In the genomic region with DNA sequence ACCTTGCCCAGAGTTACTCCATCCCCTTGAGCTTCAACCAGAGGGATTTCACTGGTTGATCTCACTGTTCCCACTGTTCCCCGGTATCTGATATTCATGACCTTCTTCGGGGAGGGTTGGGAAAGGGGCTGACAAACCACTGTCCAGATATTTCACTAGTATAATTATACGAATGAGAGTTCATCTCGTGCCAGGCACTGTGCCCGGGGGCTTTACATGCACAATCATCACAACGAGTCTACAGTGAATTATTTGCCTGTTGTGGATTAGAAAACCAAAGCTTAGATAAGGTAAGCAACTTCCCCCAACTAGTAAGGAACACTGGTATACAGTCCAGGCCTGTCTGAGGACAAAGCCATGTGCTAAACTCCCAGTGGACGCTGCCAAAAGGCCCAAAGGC, we compare ENCODE assay signal across 22 cellular contexts. TPM values are rescaled to one million over a fixed set of nuclear protein-coding genes. Genes with fewer than 3 reads are reported as not detected.
A peak's percentile ranks its signal among the peaks of the same experiment; 100 is the strongest.
DNase-seq lines count a peak whose midpoint lies in the region; ATAC-seq and TF ChIP-seq lines count a peak whose summit lies in the region.
"Had no signal": no experiment of that assay in that cellular context is flagged by ENCODE, and none has a peak within 500 bp of the region (broad histone marks: within the 10 kb centered on the region; RNA-seq: fewer than 3 reads in every experiment).

No MANE protein-coding gene starts in this region.

- no peak for TF ChIP-seq POLR2A in esophagus muscularis mucosa (IDR thresholded peaks at IDR 0.05; ENCODE audit: low read depth)
- TF ChIP-seq POLR2A in sigmoid colon (IDR thresholded peaks at IDR 0.05), result no peak

- no peaks in the 10 kb centered on the region for H3K36me3 ChIP-seq in Panc1 (ENCODE audit: control insufficient read depth, insufficient read depth, low read length)
- no peaks in the 10 kb centered on the region for H3K36me3 ChIP-seq in esophagus muscularis mucosa
- H3K36me3 ChIP-seq in sigmoid colon, result no peaks in the 10 kb centered on the region
- H3K36me3 ChIP-seq: SJCRH30, transverse colon, WERI-Rb-1 had no signal

- no peaks in the 10 kb centered on the region for H3K27me3 ChIP-seq in Panc1 (ENCODE audit: control insufficient read depth, insufficient read depth, low read length)
- H3K27me3 ChIP-seq in esophagus muscularis mucosa, result no peaks in the 10 kb centered on the region
- H3K27me3 ChIP-seq in sigmoid colon, result no peaks in the 10 kb centered on the region
- H3K27me3 ChIP-seq: SJCRH30, transverse colon had no signal

- peaks cover 55% of the 10 kb centered on the region for H3K4me1 ChIP-seq in Panc1 (ENCODE audit: control insufficient read depth, insufficient read depth, low read length)
- H3K4me1 ChIP-seq in esophagus muscularis mucosa, result peaks cover 49 to 72% (median 59%) of the 10 kb centered on the region in 4 donors
- peaks cover 0 to 23% (median 5%) of the 10 kb centered on the region in 4 donors for H3K4me1 ChIP-seq in sigmoid colon

- H3K4me3 Mint-ChIP-seq in naive thymus-derived CD8-positive, alpha-beta T cell, result no peak overlapping the region
- H3K4me3 Mint-ChIP-seq: T-helper 17 cell had no signal

- H3K27ac Mint-ChIP-seq in naive thymus-derived CD8-positive, alpha-beta T cell, result no peak overlapping the region
- H3K27ac Mint-ChIP-seq: T-helper 17 cell had no signal

- TF ChIP-seq EP300 in esophagus muscularis mucosa (IDR thresholded peaks at IDR 0.05) (no peak), sigmoid colon (IDR thresholded peaks at IDR 0.05) (no peak)

- 85% methylated on average over 7 of the region's 7 CpGs for WGBS in esophagus muscularis mucosa
- WGBS in sigmoid colon, 2 donors, result 86 to 91% methylated on average over 7 of the region's 7 CpGs

- H3K4me3 ChIP-seq in Panc1 (ENCODE audit: low read depth in 2 of 2, low read length in 2 of 2) (no peak overlapping the region), esophagus muscularis mucosa (no peak overlapping the region), sigmoid colon (no peak overlapping the region)
- H3K4me3 ChIP-seq: SJCRH30, smooth muscle cell, transverse colon had no signal

- H3K9me3 ChIP-seq in Panc1 (ENCODE audit: control insufficient read depth, insufficient read depth, low read depth, low read length), result no peaks in the 10 kb centered on the region
- no peaks in the 10 kb centered on the region for H3K9me3 ChIP-seq in esophagus muscularis mucosa
- H3K9me3 ChIP-seq in sigmoid colon, result no peaks in the 10 kb centered on the region
- H3K9me3 ChIP-seq: SJCRH30, transverse colon had no signal

- in situ Hi-C loops in Panc1 (cut with HindIII; ENCODE audit: low pct_unique_long_range_greater_than_20kb, low sequenced_read_pairs), result no loop called here

- peaks cover 0 to 16% (median 3%) of the 10 kb centered on the region in 5 donors for H3K27me3 Mint-ChIP-seq in naive thymus-derived CD8-positive, alpha-beta T cell

- no peaks in the 10 kb centered on the region for H3K36me3 Mint-ChIP-seq in naive thymus-derived CD8-positive, alpha-beta T cell

- no TSS peak for BruUV-seq in Panc1 (replicated peaks; lab: Mats Ljungman, UMichigan)

- DNase-seq in Panc1 (ENCODE audit: low read depth, low spot score) (no peak), esophagus muscularis mucosa (ENCODE audit: extremely low spot score) (no peak), sigmoid colon (peak; percentile 36), cerebellum (ENCODE audit: low spot score) (no peak)
- DNase-seq in naive thymus-derived CD8-positive, alpha-beta T cell, result no peak
- DNase-seq in stimulated activated CD4-positive, alpha-beta T cell treated with anti-CD3 and anti-CD28 coated beads, Interleukin-4, amount 100 ng/mL, for 4 hours, result no peak
- DNase-seq: activated CD4-positive, alpha-beta T cell treated with anti-CD3 and anti-CD28 coated beads, Interleukin-2, amount 50 U/mL, for 48 hours; activated gamma-delta T cell treated with Interleukin-2 at 50 U/mL for 16 hours; GOT3; Karpas-422; NCI-H1417 treated with DMSO at 0.1 percent for 48 hours; NCI-H524 treated with DMSO at 0.1 percent for 48 hours; SJCRH30; stimulated activated CD4-positive, alpha-beta T cell treated with anti-CD3 and anti-CD28 coated beads, Interleukin-2, amount 100 ng/mL, for 48 hours; stimulated activated naive CD8-positive, alpha-beta T cell treated with anti-CD3 and anti-CD28 coated beads, Interleukin-15, Interleukin-2, amounts not matched to agents 100 U/mL and 50 U/mL, for 24 hours; T-helper 17 cell; transverse colon; WERI-Rb-1 had no signal

- peaks cover 6 to 9% (median 6%) of the 10 kb centered on the region in 4 donors for H3K4me1 Mint-ChIP-seq in naive thymus-derived CD8-positive, alpha-beta T cell

- peaks cover 0 to 3% (median 0%) of the 10 kb centered on the region in 9 donors for H3K9me3 Mint-ChIP-seq in naive thymus-derived CD8-positive, alpha-beta T cell
- H3K9me3 Mint-ChIP-seq: nephron had no signal

- POLR2A ChIA-PET in Panc1 (lab: Charles Lee), result no interaction called here
- POLR2A ChIA-PET in naive thymus-derived CD8-positive, alpha-beta T cell (lab: Charles Lee), result no interaction called here

- intact Hi-C loops in Panc1 (cut with micrococcal nuclease; ENCODE audit: unreplicated experiment), result no loop called here
- intact Hi-C loops in esophagus muscularis mucosa (cut with DNase I), result no loop called here
- intact Hi-C loops in sigmoid colon (cut with DNase I), result no loop called here

- no peak for ATAC-seq in Panc1
- ATAC-seq in naive thymus-derived CD8-positive, alpha-beta T cell, result no peak
- no peak for ATAC-seq in GM19397 (IDR thresholded peaks at IDR 0.05; ENCODE audit: unreplicated experiment)
- ATAC-seq: stimulated activated naive CD8-positive, alpha-beta T cell treated with anti-CD3 and anti-CD28 coated beads, Interleukin-15, Interleukin-2, amounts not matched to agents 100 U/mL and 50 U/mL, for 24 hours; T-helper 17 cell had no signal

- CTCF ChIA-PET in Panc1 (lab: Charles Lee), result interaction anchor here (0.5 to 0.8 kb wide), 3 partner anchors 59 to 279 kb away, joined by 3 read pairs; no protein-coding TSS in a partner anchor

- no peak for TF ChIP-seq CTCF in C4-2B (conservative IDR thresholded peaks at IDR 0.05)
- no peak for TF ChIP-seq CTCF in Panc1 (IDR thresholded peaks at IDR 0.05)
- no peak for TF ChIP-seq CTCF in esophagus muscularis mucosa (IDR thresholded peaks at IDR 0.05)
- no peak for TF ChIP-seq CTCF in sigmoid colon (IDR thresholded peaks at IDR 0.05)

- H3K27ac ChIP-seq in C4-2B (peak overlapping the region; percentile 87), Panc1 (ENCODE audit: low read length) (peak overlapping the region; percentile 79), esophagus muscularis mucosa (replicated peaks in 1 of 4) (peak overlapping the region; percentile 32 to 73 (median 54)), sigmoid colon (peak overlapping the region in 3 of 4 donors; percentile 39 to 67 (median 45))
- H3K27ac ChIP-seq: SJCRH30, WERI-Rb-1 had no signal

RNA-seq across cellular contexts. Expression of a gene that starts 50.0 kb away (rescaled TPM):
- 49.2 TPM for total RNA-seq in Panc1 (2021; ENCODE audit: unreplicated experiment)
- polyA plus RNA-seq in Panc1 (2012; ENCODE audit: insufficient read length), result 113 TPM
- 10 to 100 TPM in 2 of 4 donors, 1 to 10 TPM in 2; 6.2 to 11.9 (median 10.5) TPM for total RNA-seq in esophagus muscularis mucosa
- 1 to 10 TPM; 4.3 to 8.0 (median 5.5) TPM for total RNA-seq in sigmoid colon
- polyA plus RNA-seq in sigmoid colon, result 10 to 100 TPM in 1 of 3 donors, 1 to 10 TPM in 1, under 1 TPM in 1; 0.60 to 19.7 (median 5.1) TPM
- 50.9 TPM for total RNA-seq in cerebellum
- not detected for total RNA-seq in naive thymus-derived CD8-positive, alpha-beta T cell
- under 1 TPM; 0.25 to 0.38 (median 0.28) TPM for polyA plus RNA-seq in naive thymus-derived CD8-positive, alpha-beta T cell

Comparison
In these comparisons a context has a peak if more than half of its experiments do, and no peak if none do; other contexts are left out.
1. RNA of a gene that starts 50.0 kb away (total RNA-seq): 50.9 TPM in cerebellum (single experiment), 49.2 TPM in Panc1 (single experiment), 6.2 to 11.9 TPM in esophagus muscularis mucosa and 4.3 to 8.0 TPM in sigmoid colon; not detected in naive thymus-derived CD8-positive, alpha-beta T cell; every median in the first group is over 4 times any median in the second.
2. Peak in every context shown above with its lines, with median percentiles within 50 percentile points of each other: H3K27ac ChIP-seq.